Comparison of ENCODE assay signal across 15 cellular contexts in genomic region chr13:73677041-73677589, GRCh38.
DNase-seq lines count a peak whose midpoint lies in the region; ATAC-seq and TF ChIP-seq lines count a peak whose summit lies in the region.
"Had no signal": no experiment of that assay in that cellular context is flagged by ENCODE, and none has a peak within 500 bp of the region (broad histone marks: within the 10 kb centered on the region; RNA-seq: fewer than 3 reads in every experiment).

No MANE protein-coding gene starts in this region.

- H3K9me3 Mint-ChIP-seq in Caco-2 (ENCODE audit: unreplicated experiment) (no peaks in the 10 kb centered on the region), osteocyte (ENCODE audit: unreplicated experiment) (no peaks in the 10 kb centered on the region)
- H3K9me3 Mint-ChIP-seq: activated CD4-positive, alpha-beta T cell treated with anti-CD3 and anti-CD28 coated beads, Interleukin-2, amount 10 ng/mL, durations not matched to agents 7 days and 5 days; CD4-positive, CD25-positive, alpha-beta regulatory T cell had no signal

- no peak overlapping the region for H3K4me3 ChIP-seq in Caco-2 (ENCODE audit: low read depth, low read length)
- H3K4me3 ChIP-seq: ovary, tibial artery had no signal

- no peaks in the 10 kb centered on the region for H3K9me3 ChIP-seq in Caco-2
- H3K9me3 ChIP-seq: ovary, tibial artery had no signal

- POLR2A ChIA-PET in Caco-2 (lab: Charles Lee) = no interaction called here

- H3K36me3 Mint-ChIP-seq in Caco-2 (ENCODE audit: insufficient read depth, unreplicated experiment) = peaks cover 5% of the 10 kb centered on the region
- peaks cover 7% of the 10 kb centered on the region for H3K36me3 Mint-ChIP-seq in osteocyte (ENCODE audit: unreplicated experiment)

- no peak for TF ChIP-seq CTCF in Caco-2 (IDR thresholded peaks at IDR 0.05; ENCODE audit: insufficient read depth in 1 of 2, low read depth in 1 of 2, low read length in 1 of 2, severe bottlenecking in 1 of 2, unreplicated experiment in 1 of 2)
- no peak for TF ChIP-seq CTCF in osteocyte (IDR thresholded peaks at IDR 0.05)

- H3K4me3 Mint-ChIP-seq in Caco-2 (ENCODE audit: unreplicated experiment) (no peak overlapping the region), osteocyte (ENCODE audit: unreplicated experiment) (no peak overlapping the region)
- H3K4me3 Mint-ChIP-seq: activated CD4-positive, alpha-beta T cell treated with anti-CD3 and anti-CD28 coated beads, Interleukin-2, amount 10 ng/mL, durations not matched to agents 7 days and 5 days; activated naive CD8-positive, alpha-beta T cell; CD4-positive, CD25-positive, alpha-beta regulatory T cell had no signal

- CTCF ChIA-PET in Caco-2 (lab: Charles Lee) = no interaction called here

- peaks cover 23% of the 10 kb centered on the region for H3K4me1 Mint-ChIP-seq in Caco-2 (ENCODE audit: low read depth, unreplicated experiment)
- peaks cover 16% of the 10 kb centered on the region for H3K4me1 Mint-ChIP-seq in osteocyte (ENCODE audit: unreplicated experiment)
- H3K4me1 Mint-ChIP-seq: activated CD4-positive, alpha-beta T cell treated with anti-CD3 and anti-CD28 coated beads, Interleukin-2, amount 10 ng/mL, durations not matched to agents 7 days and 5 days had no signal

- H3K27me3 ChIP-seq in Caco-2 (replicated peaks; ENCODE audit: control insufficient read depth, insufficient read depth, low read length) = no peaks in the 10 kb centered on the region
- H3K27me3 ChIP-seq: ovary, tibial artery had no signal

- DNase-seq in Caco-2 = peak in 1 of 2 experiments; percentile 77
- DNase-seq in NCI-H345 (lab: John Stamatoyannopoulos, UW) = peak; percentile 70
- DNase-seq in dermis blood vessel endothelial cell = peak; percentile 81
- DNase-seq in osteocyte (ENCODE audit: extremely low spot score, unreplicated experiment) = no peak
- no peak for DNase-seq in kidney glomerular epithelial cell (lab: John Stamatoyannopoulos, UW)
- no peak for DNase-seq in NCI-H2029 (lab: John Stamatoyannopoulos, UW)
- no peak for DNase-seq in mesenteric fat pad (ENCODE audit: low spot score)
- DNase-seq: activated CD4-positive, alpha-beta T cell treated with anti-CD3 and anti-CD28 coated beads, Interleukin-2, amount 10 ng/mL, durations not matched to agents 7 days and 5 days; CD4-positive, CD25-positive, alpha-beta regulatory T cell; NCI-H1930; ovary; tibial artery had no signal

- H3K4me1 ChIP-seq in Caco-2 = peaks cover 53% of the 10 kb centered on the region
- H3K4me1 ChIP-seq: tibial artery had no signal

- H3K27me3 Mint-ChIP-seq in Caco-2 (ENCODE audit: insufficient read depth, unreplicated experiment) (no peaks in the 10 kb centered on the region), osteocyte (ENCODE audit: unreplicated experiment) (no peaks in the 10 kb centered on the region)
- H3K27me3 Mint-ChIP-seq: activated CD4-positive, alpha-beta T cell treated with anti-CD3 and anti-CD28 coated beads, Interleukin-2, amount 10 ng/mL, durations not matched to agents 7 days and 5 days; activated naive CD8-positive, alpha-beta T cell; CD4-positive, CD25-positive, alpha-beta regulatory T cell had no signal

- intact Hi-C loops in Caco-2 (cut with micrococcal nuclease; ENCODE audit: unreplicated experiment) = no loop called here

- no peaks in the 10 kb centered on the region for H3K36me3 ChIP-seq in Caco-2 (ENCODE audit: control insufficient read depth, insufficient read depth, low read length)
- H3K36me3 ChIP-seq: ovary, tibial artery had no signal

- no TSS peak for BruUV-seq in Caco-2 (replicated peaks; lab: Mats Ljungman, UMichigan)

- peak overlapping the region; percentile 69 for H3K27ac Mint-ChIP-seq in Caco-2 (ENCODE audit: unreplicated experiment)
- H3K27ac Mint-ChIP-seq in osteocyte (ENCODE audit: unreplicated experiment) = peak overlapping the region; percentile 56
- H3K27ac Mint-ChIP-seq: activated CD4-positive, alpha-beta T cell treated with anti-CD3 and anti-CD28 coated beads, Interleukin-2, amount 10 ng/mL, durations not matched to agents 7 days and 5 days; CD4-positive, CD25-positive, alpha-beta regulatory T cell had no signal

- no peak for ATAC-seq in HG03354 (IDR thresholded peaks at IDR 0.05; ENCODE audit: poor library complexity, severe bottlenecking, unreplicated experiment)
- ATAC-seq: Right ventricle myocardium inferior had no signal

Comparison
In these comparisons a context has a peak if more than half of its experiments do, and no peak if none do; other contexts are left out.
1. DNase-seq: peak in NCI-H345 (single experiment) and dermis blood vessel endothelial cell (single experiment); none in osteocyte (single experiment), kidney glomerular epithelial cell (single experiment), NCI-H2029 (single experiment) and mesenteric fat pad (single experiment).